In genomic region chr7:144596953-144597352, GRCh38 we compare ENCODE assay signal across 28 cellular contexts.
"Had no signal": no experiment of that assay in that cellular context is flagged by ENCODE, and none has a peak within 500 bp of the region (broad histone marks: within the 10 kb centered on the region; RNA-seq: fewer than 3 reads in every experiment).

No MANE protein-coding gene starts in this region.

- H3K4me2 ChIP-seq: hepatocyte had no signal

- H3K27ac Mint-ChIP-seq: dendritic cell treated with granulocyte-macrophage colony-stimulating factor and Interleukin-4, amounts not matched to agents 40 ng/mL and 50 ng/mL, for 4 days; effector memory CD8-positive, alpha-beta T cell; endodermal cell had no signal

- H3K4me3 ChIP-seq: colonic mucosa, coronary artery, dorsolateral prefrontal cortex, esophagus muscularis mucosa, esophagus squamous epithelium, gastrocnemius medialis, gastroesophageal sphincter, heart left ventricle, heart right ventricle, hepatocyte had no signal

- DNase-seq: colonic mucosa; cortex of kidney; dermis blood vessel endothelial cell; dorsolateral prefrontal cortex; effector CD4-positive, alpha-beta T cell; effector CD8-positive, alpha-beta T cell; effector memory CD4-positive, alpha-beta T cell; effector memory CD8-positive, alpha-beta T cell; endodermal cell; erythroblast; esophagus squamous epithelium; foreskin fibroblast; foreskin keratinocyte; foreskin melanocyte; gastrocnemius medialis; glutamatergic neuron; head of caudate nucleus; heart left ventricle; heart right ventricle had no signal

- H3K4me3 Mint-ChIP-seq: dendritic cell treated with granulocyte-macrophage colony-stimulating factor and Interleukin-4, amounts not matched to agents 40 ng/mL and 50 ng/mL, for 4 days; effector memory CD8-positive, alpha-beta T cell; endodermal cell had no signal

- H3K4me1 ChIP-seq: colonic mucosa, esophagus muscularis mucosa, esophagus squamous epithelium, foreskin keratinocyte, gastrocnemius medialis, gastroesophageal sphincter, heart left ventricle, heart right ventricle had no signal

- H3K27ac ChIP-seq: colonic mucosa, coronary artery, dorsolateral prefrontal cortex, epithelial cell of prostate, esophagus muscularis mucosa, esophagus squamous epithelium, foreskin keratinocyte, gastrocnemius medialis, gastroesophageal sphincter, heart left ventricle, heart right ventricle, hepatocyte had no signal

- H3K27me3 Mint-ChIP-seq: dendritic cell treated with granulocyte-macrophage colony-stimulating factor and Interleukin-4, amounts not matched to agents 40 ng/mL and 50 ng/mL, for 4 days; effector memory CD8-positive, alpha-beta T cell had no signal

- ATAC-seq: effector memory CD8-positive, alpha-beta T cell; esophagus mucosa; foreskin keratinocyte; gastrocnemius medialis; gastroesophageal sphincter; heart left ventricle; heart right ventricle had no signal

- FAIRE-seq: endometrium, endothelial cell of umbilical vein had no signal

- H3K36me3 ChIP-seq: colonic mucosa, esophagus muscularis mucosa, esophagus squamous epithelium, gastrocnemius medialis, gastroesophageal sphincter, heart left ventricle, heart right ventricle had no signal

- H3K9me3 ChIP-seq: colonic mucosa had no signal
